10 cellular contexts compared by ENCODE assay signal in the genomic region with DNA sequence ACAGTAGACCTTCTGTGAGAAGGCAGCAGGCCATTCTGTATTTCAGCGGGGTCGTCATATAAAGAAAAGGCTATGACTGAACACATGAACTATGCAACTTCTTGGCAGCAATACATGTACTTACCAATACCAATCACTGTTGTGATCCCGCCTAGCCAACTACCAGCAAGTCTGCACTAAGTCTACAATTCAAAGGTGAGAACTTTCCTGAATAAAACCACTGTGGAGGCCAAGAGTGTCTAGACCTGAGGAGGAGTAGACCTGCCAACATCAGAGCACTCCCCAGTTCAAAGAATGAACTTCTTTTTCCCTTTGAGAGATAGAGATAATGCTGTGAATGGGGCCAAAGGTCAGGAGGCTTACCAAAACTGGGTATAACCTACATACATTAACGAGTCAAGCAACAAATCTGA.
A peak's percentile ranks its signal among the peaks of the same experiment; 100 is the strongest.
DNase-seq lines count a peak whose midpoint lies in the region; ATAC-seq, FAIRE-seq and TF ChIP-seq lines count a peak whose summit lies in the region.
"Had no signal": no experiment of that assay in that cellular context is flagged by ENCODE, and none has a peak within 500 bp of the region (broad histone marks: within the 10 kb centered on the region; RNA-seq: fewer than 3 reads in every experiment).

No MANE protein-coding gene starts in this region.

- H3K27me3 ChIP-seq in HCT116 (ENCODE audit: insufficient read depth, low read length) (no peaks in the 10 kb centered on the region), astrocyte (ENCODE audit: insufficient read depth, low read length) (no peaks in the 10 kb centered on the region), skeletal muscle tissue (ENCODE audit: control insufficient read depth in 3 of 3, insufficient read depth in 3 of 3, low read length in 3 of 3) (no peaks in the 10 kb centered on the region)

- no peak for ATAC-seq in HCT116
- peak; percentile 60 to 80 for ATAC-seq in left cardiac atrium

- H3K9me3 Mint-ChIP-seq in astrocyte (ENCODE audit: unreplicated experiment): no peaks in the 10 kb centered on the region
- H3K9me3 Mint-ChIP-seq in activated T-cell treated with anti-CD3 and anti-CD28 coated beads, Interleukin-2, amount 50 U/mL, for 24 hours: no peaks in the 10 kb centered on the region

- no peaks in the 10 kb centered on the region for H3K27me3 Mint-ChIP-seq in astrocyte (ENCODE audit: low read depth, unreplicated experiment)
- H3K27me3 Mint-ChIP-seq in activated T-cell treated with anti-CD3 and anti-CD28 coated beads, Interleukin-2, amount 50 U/mL, for 24 hours: no peaks in the 10 kb centered on the region

- TF ChIP-seq POLR2A in HCT116 (IDR thresholded peaks at IDR 0.05; ENCODE audit: borderline replicate concordance, extremely low read depth, insufficient read depth, insufficient read length): no peak

- BruUV-seq in HCT116 (replicated peaks; lab: Mats Ljungman, UMichigan): no TSS peak
- BruUV-seq in OCI-LY7 (replicated peaks; lab: Mats Ljungman, UMichigan): no TSS peak

- peak overlapping the region; percentile 83 for H3K27ac Mint-ChIP-seq in astrocyte (ENCODE audit: unreplicated experiment)
- H3K27ac Mint-ChIP-seq in activated T-cell treated with anti-CD3 and anti-CD28 coated beads, Interleukin-2, amount 50 U/mL, for 24 hours: no peak overlapping the region

- H3K9ac ChIP-seq in HCT116 (ENCODE audit: low read length): no peak overlapping the region
- H3K9ac ChIP-seq in astrocyte (ENCODE audit: low read length): peak overlapping the region; percentile 26
- H3K9ac ChIP-seq in skeletal muscle tissue (ENCODE audit: low read depth in 1 of 3, low read length in 3 of 3): no peak overlapping the region

- H2AFZ ChIP-seq in HCT116 (ENCODE audit: low read depth, low read length, poor library complexity, severe bottlenecking) (no peak overlapping the region), astrocyte (ENCODE audit: low read depth, low read length) (no peak overlapping the region), OCI-LY7 (ENCODE audit: low read length) (no peak overlapping the region)

- H3K36me3 Mint-ChIP-seq in astrocyte (ENCODE audit: low read depth, unreplicated experiment): no peaks in the 10 kb centered on the region
- H3K36me3 Mint-ChIP-seq in activated T-cell treated with anti-CD3 and anti-CD28 coated beads, Interleukin-2, amount 50 U/mL, for 24 hours (ENCODE audit: low read depth): peaks cover 18% of the 10 kb centered on the region

- H3K9me3 ChIP-seq in HCT116 (ENCODE audit: control insufficient read depth in 1 of 2, insufficient read depth in 1 of 2, low read depth in 1 of 2, low read length in 2 of 2) (no peaks in the 10 kb centered on the region), astrocyte (ENCODE audit: insufficient read depth, low read depth, low read length) (no peaks in the 10 kb centered on the region), skeletal muscle tissue (ENCODE audit: control insufficient read depth in 3 of 3, low read length in 3 of 3) (no peaks in the 10 kb centered on the region), OCI-LY7 (ENCODE audit: low read length) (no peaks in the 10 kb centered on the region)

- POLR2A ChIA-PET in HCT116 (lab: Charles Lee): no interaction called here
- POLR2A ChIA-PET in OCI-LY7 (lab: Charles Lee): no interaction called here

- H3K4me1 ChIP-seq in HCT116 (ENCODE audit: control insufficient read depth in 1 of 2, insufficient read depth in 2 of 2, low read length in 2 of 2) (peaks cover 0 to 14% of the 10 kb centered on the region in 2 experiments; a peak in 2 of 4 replicates), astrocyte (ENCODE audit: insufficient read depth, low read length) (peaks cover 30% of the 10 kb centered on the region), skeletal muscle tissue (ENCODE audit: control insufficient read depth in 3 of 3, insufficient read depth in 3 of 3, low read length in 3 of 3) (peaks cover 21 to 29% (median 27%) of the 10 kb centered on the region in 3 donors), OCI-LY7 (ENCODE audit: insufficient read depth, low read length, poor library complexity, severe bottlenecking) (peaks cover 48% of the 10 kb centered on the region)

- TF ChIP-seq CTCF in HCT116 (IDR thresholded peaks at IDR 0.05 in 2 of 3, conservative IDR thresholded peaks at IDR 0.05 in 1 of 3; ENCODE audit: borderline replicate concordance in 1 of 3, insufficient read depth in 1 of 3, low read depth in 2 of 3, low read length in 2 of 3): no peak
- TF ChIP-seq CTCF in astrocyte (IDR thresholded peaks at IDR 0.05; ENCODE audit: insufficient read depth, low read depth, low read length): no peak
- no peak for TF ChIP-seq CTCF in OCI-LY7 (conservative IDR thresholded peaks at IDR 0.05; ENCODE audit: low read length)

- peaks cover 55% of the 10 kb centered on the region for H3K4me1 Mint-ChIP-seq in astrocyte (ENCODE audit: low read depth, unreplicated experiment)
- H3K4me1 Mint-ChIP-seq in activated T-cell treated with anti-CD3 and anti-CD28 coated beads, Interleukin-2, amount 50 U/mL, for 24 hours (ENCODE audit: low read depth): peaks cover 81% of the 10 kb centered on the region

- no peak for DNase-seq in HCT116 (ENCODE audit: low read depth, low spot score)
- DNase-seq in astrocyte (ENCODE audit: low read depth): peak; percentile 96
- DNase-seq in left cardiac atrium: no peak
- DNase-seq in OCI-LY7 (ENCODE audit: low spot score): no peak
- DNase-seq in stimulated activated CD8-positive, alpha-beta memory T cell treated with anti-CD3 and anti-CD28 coated beads, Interleukin-4, amount 100 ng/mL, for 48 hours: no peak
- no peak for DNase-seq in NCI-H146 treated with DMSO at 0.1 percent for 48 hours (lab: John Stamatoyannopoulos, UW; ENCODE audit: unreplicated experiment)
- no peak for DNase-seq in activated T-cell treated with anti-CD3 and anti-CD28 coated beads, Interleukin-2, amount 50 U/mL, for 24 hours
- DNase-seq: activated CD8-positive, alpha-beta memory T cell treated with anti-CD3 and anti-CD28 coated beads for 24 hours had no signal

- H3K4me3 Mint-ChIP-seq in astrocyte (ENCODE audit: unreplicated experiment): no peak overlapping the region
- H3K4me3 Mint-ChIP-seq in activated T-cell treated with anti-CD3 and anti-CD28 coated beads, Interleukin-2, amount 50 U/mL, for 24 hours: no peak overlapping the region

- H3K4me3 ChIP-seq in HCT116 (replicated peaks in 1 of 2; ENCODE audit: low read depth in 1 of 2, low read length in 2 of 2): no peak overlapping the region
- no peak overlapping the region for H3K4me3 ChIP-seq in astrocyte (ENCODE audit: insufficient read depth, low read depth, low read length)
- H3K4me3 ChIP-seq in skeletal muscle tissue (ENCODE audit: low read length in 3 of 3): no peak overlapping the region
- no peak overlapping the region for H3K4me3 ChIP-seq in OCI-LY7 (ENCODE audit: low read depth, low read length, poor library complexity, severe bottlenecking)

- H3K4me2 ChIP-seq in HCT116 (ENCODE audit: low read length): peak overlapping the region; percentile 5; the same call in 1 of the 2 replicates
- peak overlapping the region; percentile 26 for H3K4me2 ChIP-seq in astrocyte (ENCODE audit: low read length)
- no peak overlapping the region for H3K4me2 ChIP-seq in OCI-LY7 (ENCODE audit: low read length)

- H4K20me1 ChIP-seq in HCT116 (ENCODE audit: insufficient read depth) (no peaks in the 10 kb centered on the region), astrocyte (ENCODE audit: insufficient read depth, low read length) (no peaks in the 10 kb centered on the region), OCI-LY7 (ENCODE audit: insufficient read depth, low read length) (peaks cover 19% of the 10 kb centered on the region)

- TF ChIP-seq RAD21 in HCT116 (IDR thresholded peaks at IDR 0.05; ENCODE audit: low read depth): no peak

- H3K36me3 ChIP-seq in HCT116 (ENCODE audit: control insufficient read depth in 1 of 2, insufficient read depth in 2 of 2, low read length in 2 of 2): no peaks in the 10 kb centered on the region
- no peaks in the 10 kb centered on the region for H3K36me3 ChIP-seq in astrocyte (ENCODE audit: insufficient read depth, low read length)
- H3K36me3 ChIP-seq in skeletal muscle tissue (ENCODE audit: control insufficient read depth in 3 of 3, insufficient read depth in 3 of 3, low read length in 3 of 3): no peaks in the 10 kb centered on the region
- H3K36me3 ChIP-seq in OCI-LY7 (ENCODE audit: insufficient read depth, low read length): no peaks in the 10 kb centered on the region

- H3K9me2 ChIP-seq in HCT116 (ENCODE audit: insufficient read depth): no peaks in the 10 kb centered on the region
- no peaks in the 10 kb centered on the region for H3K9me2 ChIP-seq in OCI-LY7 (ENCODE audit: insufficient read depth, low read length)

- CTCF ChIA-PET in HCT116 (lab: Charles Lee): no interaction called here
- CTCF ChIA-PET in OCI-LY7 (lab: Charles Lee; ENCODE audit: unreplicated experiment): no interaction called here

- intact Hi-C loops in HCT116 (cut with micrococcal nuclease): no loop called here
- intact Hi-C loops in left cardiac atrium (cut with DNase I): no loop called here
- intact Hi-C loops in OCI-LY7 (cut with micrococcal nuclease; ENCODE audit: unreplicated experiment): no loop called here

- peak; percentile 32 for FAIRE-seq in astrocyte (lab: Jason Lieb, UNC)
- FAIRE-seq: GM12892 had no signal

- no peak overlapping the region for H3K27ac ChIP-seq in HCT116 (ENCODE audit: low read depth, low read length)
- H3K27ac ChIP-seq in astrocyte (ENCODE audit: low read depth, low read length): peak overlapping the region; percentile 64
- H3K27ac ChIP-seq in skeletal muscle tissue (ENCODE audit: low read depth, low read length): peak overlapping the region; percentile 15
- no peak overlapping the region for H3K27ac ChIP-seq in OCI-LY7 (ENCODE audit: low read depth, low read length, poor library complexity, severe bottlenecking)

- RAD21 ChIA-PET in HCT116 (lab: Charles Lee; ENCODE audit: low non-redundant PET in 1 of 2, low total read pairs in 2 of 2, uncharacterized antibody in 2 of 2, unreplicated experiment in 2 of 2): no interaction called here

- peaks cover 35% of the 10 kb centered on the region for H3K79me2 ChIP-seq in HCT116 (ENCODE audit: insufficient read depth, low read length)
- H3K79me2 ChIP-seq in astrocyte (ENCODE audit: insufficient read depth, low read length): peaks cover 25% of the 10 kb centered on the region
- H3K79me2 ChIP-seq in OCI-LY7 (ENCODE audit: insufficient read depth, low read depth, low read length): peaks cover 79% of the 10 kb centered on the region; the same call in 1 of the 2 replicates

TF ChIP-seq in HCT116, 20 proteins besides CTCF, POLR2A, EP300 and RAD21 (continues in another document):
- TF ChIP-seq EZH2 (IDR thresholded peaks at IDR 0.05): no peak
- no peak for TF ChIP-seq ZNF274 (IDR thresholded peaks at IDR 0.05; ENCODE audit: low read depth, low read length)
- no peak for TF ChIP-seq YY1 (IDR thresholded peaks at IDR 0.05; ENCODE audit: extremely low read depth, insufficient replicate concordance, low read depth, low read length)
- TF ChIP-seq MAX (IDR thresholded peaks at IDR 0.05): no peak

Comparison
In these comparisons a context has a peak if more than half of its experiments do, and no peak if none do; other contexts are left out.
1. H3K27ac ChIP-seq: peak in astrocyte (single experiment) and skeletal muscle tissue (single experiment); none in HCT116 (single experiment) and OCI-LY7 (single experiment).